In the genomic region with DNA sequence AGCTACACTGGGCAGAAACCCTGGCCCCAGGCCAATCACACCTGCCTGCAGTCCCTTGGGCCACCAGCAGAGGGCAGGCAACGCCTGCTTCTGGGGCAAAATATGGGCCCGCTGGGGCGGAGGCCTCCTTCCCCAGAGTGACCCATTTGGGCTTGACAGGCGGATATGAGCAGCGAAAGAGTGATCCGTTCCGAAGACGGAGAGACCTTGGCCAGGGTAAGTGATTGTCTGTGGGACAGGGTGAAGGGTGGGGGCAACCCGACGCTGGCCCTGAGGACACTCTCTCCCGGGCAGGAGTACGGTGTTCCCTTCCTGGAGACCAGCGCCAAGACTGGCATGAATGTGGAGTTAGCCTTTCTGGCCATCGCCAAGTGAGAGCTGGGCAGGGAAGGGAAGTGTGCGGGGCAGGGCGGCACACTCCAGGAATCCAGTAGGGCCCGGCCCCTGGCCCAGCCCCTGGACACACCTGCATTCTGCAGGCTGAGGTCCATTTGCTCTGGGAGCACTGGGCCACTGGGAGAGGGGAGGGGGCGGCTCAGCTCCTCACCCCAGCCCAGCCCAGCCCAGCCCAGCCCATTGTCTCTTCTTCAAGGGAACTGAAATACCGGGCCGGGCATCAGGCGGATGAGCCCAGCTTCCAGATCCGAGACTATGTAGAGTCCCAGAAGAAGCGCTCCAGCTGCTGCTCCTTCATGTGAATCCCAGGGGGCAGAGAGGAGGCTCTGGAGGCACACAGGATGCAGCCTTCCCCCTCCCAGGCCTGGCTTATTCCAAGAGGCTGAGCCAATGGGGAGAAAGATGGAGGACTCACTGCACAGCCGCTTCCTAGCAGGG, we compare ENCODE assay signal across 1 cellular context.
TF ChIP-seq lines count a peak whose summit lies in the region.

No MANE protein-coding gene starts in this region.

TF ChIP-seq in HepG2, 621 proteins besides CTCF, POLR2A, EP300 and RAD21 (continued from another document and continues in another):
- no peak for TF ChIP-seq ZNF850 (CRISPR knock-in tag; conservative IDR thresholded peaks at IDR 0.05)
- TF ChIP-seq, protein P1, sequence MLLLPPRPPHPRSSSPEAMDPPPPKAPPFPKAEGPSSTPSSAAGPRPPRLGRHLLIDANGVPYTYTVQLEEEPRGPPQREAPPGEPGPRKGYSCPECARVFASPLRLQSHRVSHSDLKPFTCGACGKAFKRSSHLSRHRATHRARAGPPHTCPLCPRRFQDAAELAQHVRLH (CRISPR knock-in tag; IDR thresholded peaks at IDR 0.05; ENCODE audit: borderline replicate concordance, low read depth): peak; percentile 92; the same call in 1 of the 2 replicates
- no peak for TF ChIP-seq RFX3 (CRISPR knock-in tag; IDR thresholded peaks at IDR 0.05)
- peak; percentile 10; the same call in 1 of the 2 replicates for TF ChIP-seq ZNF292 (CRISPR knock-in tag; IDR thresholded peaks at IDR 0.05; ENCODE audit: borderline replicate concordance, low read depth)
- TF ChIP-seq HNRNPLL (IDR thresholded peaks at IDR 0.05; ENCODE audit: low read depth, low read length, poor library complexity, severe bottlenecking): peak; percentile 55
- TF ChIP-seq ZNF256 (CRISPR knock-in tag; conservative IDR thresholded peaks at IDR 0.05): no peak; the same call in 1 of the 2 replicates
- 0 out of 2 replicates have a peak, but pooled peaks have one; percentile 17 for TF ChIP-seq SMYD3 (CRISPR knock-in tag; IDR thresholded peaks at IDR 0.05)
- TF ChIP-seq FOXC1 (CRISPR knock-in tag; IDR thresholded peaks at IDR 0.05; ENCODE audit: borderline replicate concordance): peak; percentile 66; the same call in 1 of the 2 replicates
- TF ChIP-seq, protein P2, sequence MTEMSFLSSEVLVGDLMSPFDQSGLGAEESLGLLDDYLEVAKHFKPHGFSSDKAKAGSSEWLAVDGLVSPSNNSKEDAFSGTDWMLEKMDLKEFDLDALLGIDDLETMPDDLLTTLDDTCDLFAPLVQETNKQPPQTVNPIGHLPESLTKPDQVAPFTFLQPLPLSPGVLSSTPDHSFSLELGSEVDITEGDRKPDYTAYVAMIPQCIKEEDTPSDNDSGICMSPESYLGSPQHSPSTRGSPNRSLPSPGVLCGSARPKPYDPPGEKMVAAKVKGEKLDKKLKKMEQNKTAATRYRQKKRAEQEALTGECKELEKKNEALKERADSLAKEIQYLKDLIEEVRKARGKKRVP (CRISPR knock-in tag; IDR thresholded peaks at IDR 0.05): no peak
- TF ChIP-seq, protein P3, sequence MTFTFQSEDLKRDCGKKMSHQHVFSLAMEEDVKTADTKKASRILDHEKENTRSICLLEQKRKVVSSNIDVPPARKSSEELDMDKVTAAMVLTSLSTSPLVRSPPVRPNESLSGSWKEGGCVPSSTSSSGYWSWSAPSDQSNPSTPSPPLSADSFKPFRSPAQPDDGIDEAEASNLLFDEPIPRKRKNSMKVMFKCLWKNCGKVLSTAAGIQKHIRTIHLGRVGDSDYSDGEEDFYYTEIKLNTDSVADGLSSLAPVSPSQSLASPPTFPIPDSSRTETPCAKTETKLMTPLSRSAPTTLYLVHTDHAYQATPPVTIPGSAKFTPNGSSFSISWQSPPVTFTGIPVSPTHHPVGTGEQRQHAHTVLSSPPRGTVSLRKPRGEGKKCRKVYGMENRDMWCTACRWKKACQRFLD (CRISPR knock-in tag; IDR thresholded peaks at IDR 0.05; ENCODE audit: borderline replicate concordance): 0 out of 2 replicates have a peak, but pooled peaks have one; percentile 23
- TF ChIP-seq FIP1L1 (IDR thresholded peaks at IDR 0.05; ENCODE audit: borderline replicate concordance, insufficient read depth, low read depth, low read length): 0 out of 2 replicates have a peak, but pooled peaks have one; percentile 45
- peak; percentile 74; the same call in 1 of the 2 replicates for TF ChIP-seq ZFP37 (CRISPR knock-in tag; IDR thresholded peaks at IDR 0.05; ENCODE audit: borderline replicate concordance)
- TF ChIP-seq, protein P4, sequence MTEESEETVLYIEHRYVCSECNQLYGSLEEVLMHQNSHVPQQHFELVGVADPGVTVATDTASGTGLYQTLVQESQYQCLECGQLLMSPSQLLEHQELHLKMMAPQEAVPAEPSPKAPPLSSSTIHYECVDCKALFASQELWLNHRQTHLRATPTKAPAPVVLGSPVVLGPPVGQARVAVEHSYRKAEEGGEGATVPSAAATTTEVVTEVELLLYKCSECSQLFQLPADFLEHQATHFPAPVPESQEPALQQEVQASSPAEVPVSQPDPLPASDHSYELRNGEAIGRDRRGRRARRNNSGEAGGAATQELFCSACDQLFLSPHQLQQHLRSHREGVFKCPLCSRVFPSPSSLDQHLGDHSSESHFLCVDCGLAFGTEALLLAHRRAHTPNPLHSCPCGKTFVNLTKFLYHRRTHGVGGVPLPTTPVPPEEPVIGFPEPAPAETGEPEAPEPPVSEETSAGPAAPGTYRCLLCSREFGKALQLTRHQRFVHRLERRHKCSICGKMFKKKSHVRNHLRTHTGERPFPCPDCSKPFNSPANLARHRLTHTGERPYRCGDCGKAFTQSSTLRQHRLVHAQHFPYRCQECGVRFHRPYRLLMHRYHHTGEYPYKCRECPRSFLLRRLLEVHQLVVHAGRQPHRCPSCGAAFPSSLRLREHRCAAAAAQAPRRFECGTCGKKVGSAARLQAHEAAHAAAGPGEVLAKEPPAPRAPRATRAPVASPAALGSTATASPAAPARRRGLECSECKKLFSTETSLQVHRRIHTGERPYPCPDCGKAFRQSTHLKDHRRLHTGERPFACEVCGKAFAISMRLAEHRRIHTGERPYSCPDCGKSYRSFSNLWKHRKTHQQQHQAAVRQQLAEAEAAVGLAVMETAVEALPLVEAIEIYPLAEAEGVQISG (CRISPR knock-in tag; IDR thresholded peaks at IDR 0.05): peak; percentile 64; the same call in 1 of the 2 replicates
- peak; percentile 57; the same call in 1 of the 2 replicates for TF ChIP-seq BCL6 (CRISPR knock-in tag; IDR thresholded peaks at IDR 0.05)
- peak in 1 of 2 experiments; percentile 83; a peak in 2 of 4 replicates for TF ChIP-seq KLF16 (CRISPR knock-in tag; IDR thresholded peaks at IDR 0.05)
- TF ChIP-seq RBM39 (IDR thresholded peaks at IDR 0.05; ENCODE audit: low read depth, low read length, poor library complexity, severe bottlenecking): peak; percentile 86
- TF ChIP-seq ZFP90 (CRISPR knock-in tag; IDR thresholded peaks at IDR 0.05; ENCODE audit: borderline replicate concordance): peak; percentile 78; the same call in 1 of the 2 replicates
- TF ChIP-seq TARDBP (CRISPR knock-in tag; IDR thresholded peaks at IDR 0.05): peak; percentile 71; the same call in 1 of the 2 replicates
- TF ChIP-seq PHF5A (CRISPR knock-in tag; IDR thresholded peaks at IDR 0.05; ENCODE audit: low read depth, unreplicated experiment): peak; percentile 67
- TF ChIP-seq JARID2 (CRISPR knock-in tag; IDR thresholded peaks at IDR 0.05; ENCODE audit: insufficient replicate concordance): peak; percentile 54
- 0 out of 2 replicates have a peak, but pooled peaks have one; percentile 12 for TF ChIP-seq ELF1 (CRISPR knock-in tag; IDR thresholded peaks at IDR 0.05)
- TF ChIP-seq, protein P5, sequence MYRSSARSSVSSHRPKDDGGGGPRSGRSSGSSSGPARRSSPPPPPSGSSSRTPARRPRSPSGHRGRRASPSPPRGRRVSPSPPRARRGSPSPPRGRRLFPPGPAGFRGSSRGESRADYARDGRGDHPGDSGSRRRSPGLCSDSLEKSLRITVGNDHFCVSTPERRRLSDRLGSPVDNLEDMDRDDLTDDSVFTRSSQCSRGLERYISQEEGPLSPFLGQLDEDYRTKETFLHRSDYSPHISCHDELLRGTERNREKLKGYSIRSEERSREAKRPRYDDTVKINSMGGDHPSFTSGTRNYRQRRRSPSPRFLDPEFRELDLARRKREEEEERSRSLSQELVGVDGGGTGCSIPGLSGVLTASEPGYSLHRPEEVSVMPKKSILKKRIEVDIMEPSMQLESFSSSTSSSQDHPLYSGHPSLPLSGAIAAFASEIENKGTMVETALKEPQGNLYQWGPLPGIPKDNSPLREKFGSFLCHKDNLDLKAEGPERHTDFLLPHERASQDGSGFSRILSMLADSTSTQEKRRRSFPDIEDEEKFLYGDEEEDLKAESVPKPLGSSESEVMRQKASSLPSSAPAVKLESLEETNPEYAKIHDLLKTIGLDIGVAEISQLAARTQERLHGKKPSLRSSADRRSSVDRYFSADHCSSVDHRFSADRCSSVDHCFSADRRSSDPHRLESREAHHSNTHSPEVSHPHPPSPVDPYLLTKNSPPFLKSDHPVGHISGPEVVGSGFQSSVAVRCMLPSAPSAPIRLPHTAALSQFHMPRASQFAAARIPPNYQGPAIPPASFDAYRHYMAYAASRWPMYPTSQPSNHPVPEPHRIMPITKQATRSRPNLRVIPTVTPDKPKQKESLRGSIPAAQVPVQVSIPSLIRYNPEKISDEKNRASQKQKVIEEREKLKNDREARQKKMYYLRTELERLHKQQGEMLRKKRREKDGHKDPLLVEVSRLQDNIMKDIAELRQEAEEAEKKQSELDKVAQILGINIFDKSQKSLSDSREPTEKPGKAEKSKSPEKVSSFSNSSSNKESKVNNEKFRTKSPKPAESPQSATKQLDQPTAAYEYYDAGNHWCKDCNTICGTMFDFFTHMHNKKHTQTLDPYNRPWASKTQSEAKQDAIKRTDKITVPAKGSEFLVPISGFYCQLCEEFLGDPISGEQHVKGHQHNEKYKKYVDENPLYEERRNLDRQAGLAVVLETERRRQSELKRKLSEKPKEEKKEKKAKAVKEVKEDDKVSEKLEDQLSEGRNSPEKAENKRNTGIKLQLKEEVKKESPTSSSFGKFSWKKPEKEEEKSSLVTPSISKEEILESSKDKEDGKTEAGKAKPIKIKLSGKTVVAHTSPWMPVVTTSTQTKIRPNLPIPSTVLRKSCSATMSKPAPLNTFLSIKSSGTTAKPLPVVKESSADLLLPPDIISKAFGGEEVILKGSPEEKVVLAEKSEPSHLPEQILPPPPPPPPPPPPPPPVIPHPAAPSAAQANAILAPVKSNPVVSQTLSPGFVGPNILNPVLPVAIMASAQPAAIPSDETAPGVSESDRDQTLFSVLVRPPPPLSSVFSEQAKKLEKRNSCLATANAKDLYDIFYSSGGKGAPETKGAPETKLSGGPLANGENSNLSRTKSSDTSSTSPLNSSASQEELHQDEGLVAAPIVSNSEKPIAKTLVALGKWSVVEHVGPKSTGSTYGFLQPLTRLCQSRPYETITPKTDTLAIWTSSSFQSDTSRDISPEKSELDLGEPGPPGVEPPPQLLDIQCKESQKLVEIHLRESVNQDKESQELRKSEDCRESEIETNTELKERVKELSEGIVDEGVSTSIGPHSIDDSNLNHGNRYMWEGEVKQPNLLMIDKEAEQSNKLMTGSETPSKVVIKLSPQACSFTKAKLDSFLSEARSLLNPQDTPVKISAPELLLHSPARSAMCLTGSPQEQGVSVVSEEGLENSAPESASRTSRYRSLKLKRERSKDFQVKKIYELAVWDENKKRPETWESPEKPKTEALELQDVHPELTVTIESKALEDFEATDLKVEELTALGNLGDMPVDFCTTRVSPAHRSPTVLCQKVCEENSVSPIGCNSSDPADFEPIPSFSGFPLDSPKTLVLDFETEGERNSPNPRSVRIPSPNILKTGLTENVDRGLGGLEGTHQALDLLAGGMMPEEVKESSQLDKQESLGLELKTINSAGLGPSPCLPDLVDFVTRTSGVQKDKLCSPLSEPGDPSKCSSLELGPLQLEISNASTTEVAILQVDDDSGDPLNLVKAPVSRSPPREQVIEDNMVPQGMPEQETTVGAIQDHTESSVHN (CRISPR knock-in tag; IDR thresholded peaks at IDR 0.05): no peak
- TF ChIP-seq NR2F6 (IDR thresholded peaks at IDR 0.05): peak; percentile 41; the same call in 1 of the 2 replicates
- TF ChIP-seq NR2F6 (CRISPR knock-in tag; IDR thresholded peaks at IDR 0.05): peak; percentile 42
- TF ChIP-seq PCBP1 (IDR thresholded peaks at IDR 0.05; ENCODE audit: borderline replicate concordance, low read depth, low read length): 0 out of 2 replicates have a peak, but pooled peaks have one; percentile 46
- TF ChIP-seq PTBP1 (IDR thresholded peaks at IDR 0.05; ENCODE audit: low read depth, low read length, poor library complexity, severe bottlenecking): peak; percentile 35
- peak; percentile 29 for TF ChIP-seq TBL1XR1 (IDR thresholded peaks at IDR 0.05; ENCODE audit: borderline replicate concordance, low read length, partially characterized antibody)
- TF ChIP-seq FOXP1 (IDR thresholded peaks at IDR 0.05): no peak
- TF ChIP-seq FOXP1 (CRISPR knock-in tag; IDR thresholded peaks at IDR 0.05): no peak
- 0 out of 2 replicates have a peak, but pooled peaks have one; percentile 86 for TF ChIP-seq ZNF329 (CRISPR knock-in tag; IDR thresholded peaks at IDR 0.05; ENCODE audit: low read depth)
- peak; percentile 49 for TF ChIP-seq DR1 (CRISPR knock-in tag; IDR thresholded peaks at IDR 0.05)
- TF ChIP-seq, protein P6, sequence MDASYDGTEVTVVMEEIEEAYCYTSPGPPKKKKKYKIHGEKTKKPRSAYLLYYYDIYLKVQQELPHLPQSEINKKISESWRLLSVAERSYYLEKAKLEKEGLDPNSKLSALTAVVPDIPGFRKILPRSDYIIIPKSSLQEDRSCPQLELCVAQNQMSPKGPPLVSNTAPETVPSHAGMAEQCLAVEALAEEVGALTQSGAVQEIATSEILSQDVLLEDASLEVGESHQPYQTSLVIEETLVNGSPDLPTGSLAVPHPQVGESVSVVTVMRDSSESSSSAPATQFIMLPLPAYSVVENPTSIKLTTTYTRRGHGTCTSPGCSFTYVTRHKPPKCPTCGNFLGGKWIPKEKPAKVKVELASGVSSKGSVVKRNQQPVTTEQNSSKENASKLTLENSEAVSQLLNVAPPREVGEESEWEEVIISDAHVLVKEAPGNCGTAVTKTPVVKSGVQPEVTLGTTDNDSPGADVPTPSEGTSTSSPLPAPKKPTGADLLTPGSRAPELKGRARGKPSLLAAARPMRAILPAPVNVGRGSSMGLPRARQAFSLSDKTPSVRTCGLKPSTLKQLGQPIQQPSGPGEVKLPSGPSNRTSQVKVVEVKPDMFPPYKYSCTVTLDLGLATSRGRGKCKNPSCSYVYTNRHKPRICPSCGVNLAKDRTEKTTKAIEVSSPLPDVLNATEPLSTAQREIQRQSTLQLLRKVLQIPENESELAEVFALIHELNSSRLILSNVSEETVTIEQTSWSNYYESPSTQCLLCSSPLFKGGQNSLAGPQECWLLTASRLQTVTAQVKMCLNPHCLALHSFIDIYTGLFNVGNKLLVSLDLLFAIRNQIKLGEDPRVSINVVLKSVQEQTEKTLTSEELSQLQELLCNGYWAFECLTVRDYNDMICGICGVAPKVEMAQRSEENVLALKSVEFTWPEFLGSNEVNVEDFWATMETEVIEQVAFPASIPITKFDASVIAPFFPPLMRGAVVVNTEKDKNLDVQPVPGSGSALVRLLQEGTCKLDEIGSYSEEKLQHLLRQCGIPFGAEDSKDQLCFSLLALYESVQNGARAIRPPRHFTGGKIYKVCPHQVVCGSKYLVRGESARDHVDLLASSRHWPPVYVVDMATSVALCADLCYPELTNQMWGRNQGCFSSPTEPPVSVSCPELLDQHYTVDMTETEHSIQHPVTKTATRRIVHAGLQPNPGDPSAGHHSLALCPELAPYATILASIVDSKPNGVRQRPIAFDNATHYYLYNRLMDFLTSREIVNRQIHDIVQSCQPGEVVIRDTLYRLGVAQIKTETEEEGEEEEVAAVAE (CRISPR knock-in tag; IDR thresholded peaks at IDR 0.05; ENCODE audit: borderline replicate concordance): peak; percentile 39; the same call in 1 of the 2 replicates
- no peak for TF ChIP-seq SOX6 (IDR thresholded peaks at IDR 0.05)
- peak; percentile 45; the same call in 1 of the 2 replicates for TF ChIP-seq SOX6 (CRISPR knock-in tag; IDR thresholded peaks at IDR 0.05)
- TF ChIP-seq, protein P7, sequence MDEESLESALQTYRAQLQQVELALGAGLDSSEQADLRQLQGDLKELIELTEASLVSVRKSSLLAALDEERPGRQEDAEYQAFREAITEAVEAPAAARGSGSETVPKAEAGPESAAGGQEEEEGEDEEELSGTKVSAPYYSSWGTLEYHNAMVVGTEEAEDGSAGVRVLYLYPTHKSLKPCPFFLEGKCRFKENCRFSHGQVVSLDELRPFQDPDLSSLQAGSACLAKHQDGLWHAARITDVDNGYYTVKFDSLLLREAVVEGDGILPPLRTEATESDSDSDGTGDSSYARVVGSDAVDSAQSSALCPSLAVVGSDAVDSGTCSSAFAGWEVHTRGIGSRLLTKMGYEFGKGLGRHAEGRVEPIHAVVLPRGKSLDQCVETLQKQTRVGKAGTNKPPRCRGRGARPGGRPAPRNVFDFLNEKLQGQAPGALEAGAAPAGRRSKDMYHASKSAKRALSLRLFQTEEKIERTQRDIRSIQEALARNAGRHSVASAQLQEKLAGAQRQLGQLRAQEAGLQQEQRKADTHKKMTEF (CRISPR knock-in tag; IDR thresholded peaks at IDR 0.05): peak; percentile 61; the same call in 1 of the 2 replicates
